ENCODE assay signal across 1 cellular context in the genomic region with DNA sequence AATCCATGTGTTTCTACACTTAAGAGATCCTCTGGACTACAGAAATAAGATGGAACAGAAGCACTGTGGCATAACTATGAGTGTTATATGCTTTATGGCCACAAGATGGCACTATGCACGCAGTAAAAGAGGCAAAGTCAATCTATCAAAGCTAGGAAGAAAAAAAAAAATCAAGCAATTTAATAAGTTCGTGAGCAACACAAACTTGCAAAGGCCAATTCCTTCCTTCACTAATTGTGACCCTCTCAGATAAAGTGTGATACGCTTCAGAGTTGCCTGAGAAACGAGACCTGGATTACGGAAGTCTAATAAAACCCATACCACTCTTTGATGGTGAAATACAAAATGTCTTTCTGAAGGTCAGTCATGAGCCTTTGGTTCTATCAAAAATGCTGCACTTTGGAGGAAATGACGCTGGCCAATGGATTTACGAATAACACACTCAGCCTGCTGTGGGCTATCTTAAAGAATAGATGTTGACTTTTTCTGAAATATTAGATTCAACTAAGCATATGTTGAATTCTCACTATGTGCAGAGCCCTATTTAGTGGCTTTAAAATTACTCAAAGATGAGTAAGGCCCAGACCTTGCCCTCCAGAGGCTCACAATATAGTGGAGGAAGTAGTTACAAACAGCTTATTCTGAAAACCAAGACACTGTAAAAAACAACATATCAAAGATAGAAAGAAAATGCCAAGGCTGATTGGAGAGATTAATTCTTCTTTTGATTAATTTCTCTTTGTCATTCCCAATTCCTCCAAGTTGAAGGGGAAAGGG.
TF ChIP-seq lines count a peak whose summit lies in the region.

No MANE protein-coding gene starts in this region.

TF ChIP-seq in HepG2, 621 proteins besides CTCF, POLR2A, EP300 and RAD21 (continues in another document):
- TF ChIP-seq, protein P1, sequence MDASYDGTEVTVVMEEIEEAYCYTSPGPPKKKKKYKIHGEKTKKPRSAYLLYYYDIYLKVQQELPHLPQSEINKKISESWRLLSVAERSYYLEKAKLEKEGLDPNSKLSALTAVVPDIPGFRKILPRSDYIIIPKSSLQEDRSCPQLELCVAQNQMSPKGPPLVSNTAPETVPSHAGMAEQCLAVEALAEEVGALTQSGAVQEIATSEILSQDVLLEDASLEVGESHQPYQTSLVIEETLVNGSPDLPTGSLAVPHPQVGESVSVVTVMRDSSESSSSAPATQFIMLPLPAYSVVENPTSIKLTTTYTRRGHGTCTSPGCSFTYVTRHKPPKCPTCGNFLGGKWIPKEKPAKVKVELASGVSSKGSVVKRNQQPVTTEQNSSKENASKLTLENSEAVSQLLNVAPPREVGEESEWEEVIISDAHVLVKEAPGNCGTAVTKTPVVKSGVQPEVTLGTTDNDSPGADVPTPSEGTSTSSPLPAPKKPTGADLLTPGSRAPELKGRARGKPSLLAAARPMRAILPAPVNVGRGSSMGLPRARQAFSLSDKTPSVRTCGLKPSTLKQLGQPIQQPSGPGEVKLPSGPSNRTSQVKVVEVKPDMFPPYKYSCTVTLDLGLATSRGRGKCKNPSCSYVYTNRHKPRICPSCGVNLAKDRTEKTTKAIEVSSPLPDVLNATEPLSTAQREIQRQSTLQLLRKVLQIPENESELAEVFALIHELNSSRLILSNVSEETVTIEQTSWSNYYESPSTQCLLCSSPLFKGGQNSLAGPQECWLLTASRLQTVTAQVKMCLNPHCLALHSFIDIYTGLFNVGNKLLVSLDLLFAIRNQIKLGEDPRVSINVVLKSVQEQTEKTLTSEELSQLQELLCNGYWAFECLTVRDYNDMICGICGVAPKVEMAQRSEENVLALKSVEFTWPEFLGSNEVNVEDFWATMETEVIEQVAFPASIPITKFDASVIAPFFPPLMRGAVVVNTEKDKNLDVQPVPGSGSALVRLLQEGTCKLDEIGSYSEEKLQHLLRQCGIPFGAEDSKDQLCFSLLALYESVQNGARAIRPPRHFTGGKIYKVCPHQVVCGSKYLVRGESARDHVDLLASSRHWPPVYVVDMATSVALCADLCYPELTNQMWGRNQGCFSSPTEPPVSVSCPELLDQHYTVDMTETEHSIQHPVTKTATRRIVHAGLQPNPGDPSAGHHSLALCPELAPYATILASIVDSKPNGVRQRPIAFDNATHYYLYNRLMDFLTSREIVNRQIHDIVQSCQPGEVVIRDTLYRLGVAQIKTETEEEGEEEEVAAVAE (CRISPR knock-in tag; IDR thresholded peaks at IDR 0.05; ENCODE audit: borderline replicate concordance): no peak
- TF ChIP-seq ZNF24 (IDR thresholded peaks at IDR 0.05): no peak
- TF ChIP-seq ZNF7 (CRISPR knock-in tag; IDR thresholded peaks at IDR 0.05): no peak
- TF ChIP-seq, protein P2, sequence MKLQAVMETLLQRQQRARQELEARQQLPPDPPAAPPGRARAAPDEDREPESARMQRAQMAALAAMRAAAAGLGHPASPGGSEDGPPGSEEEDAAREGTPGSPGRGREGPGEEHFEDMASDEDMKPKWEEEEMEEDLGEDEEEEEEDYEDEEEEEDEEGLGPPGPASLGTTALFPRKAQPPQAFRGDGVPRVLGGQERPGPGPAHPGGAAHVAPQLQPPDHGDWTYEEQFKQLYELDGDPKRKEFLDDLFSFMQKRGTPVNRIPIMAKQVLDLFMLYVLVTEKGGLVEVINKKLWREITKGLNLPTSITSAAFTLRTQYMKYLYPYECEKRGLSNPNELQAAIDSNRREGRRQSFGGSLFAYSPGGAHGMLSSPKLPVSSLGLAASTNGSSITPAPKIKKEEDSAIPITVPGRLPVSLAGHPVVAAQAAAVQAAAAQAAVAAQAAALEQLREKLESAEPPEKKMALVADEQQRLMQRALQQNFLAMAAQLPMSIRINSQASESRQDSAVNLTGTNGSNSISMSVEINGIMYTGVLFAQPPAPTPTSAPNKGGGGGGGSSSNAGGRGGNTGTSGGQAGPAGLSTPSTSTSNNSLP (IDR thresholded peaks at IDR 0.05; ENCODE audit: low read depth, low read length): peak; percentile 85
- 0 out of 2 replicates have a peak, but pooled peaks have one; percentile 2 for TF ChIP-seq CEBPG (CRISPR knock-in tag; IDR thresholded peaks at IDR 0.05)
- no peak for TF ChIP-seq ZFP82 (CRISPR knock-in tag; IDR thresholded peaks at IDR 0.05; ENCODE audit: borderline replicate concordance)
- no peak for TF ChIP-seq DR1 (CRISPR knock-in tag; IDR thresholded peaks at IDR 0.05)
- no peak for TF ChIP-seq NAIF1 (CRISPR knock-in tag; IDR thresholded peaks at IDR 0.05; ENCODE audit: borderline replicate concordance)
- TF ChIP-seq GABPA (IDR thresholded peaks at IDR 0.05; ENCODE audit: low read depth, low read length): no peak
- 0 out of 2 replicates have a peak, but pooled peaks have one; percentile 8 for TF ChIP-seq GABPA (CRISPR knock-in tag; IDR thresholded peaks at IDR 0.05; ENCODE audit: low read depth)
- TF ChIP-seq CBX5 (CRISPR knock-in tag; IDR thresholded peaks at IDR 0.05; ENCODE audit: borderline replicate concordance): no peak
- no peak for TF ChIP-seq ZNF781 (CRISPR knock-in tag; IDR thresholded peaks at IDR 0.05; ENCODE audit: borderline replicate concordance, not compliant biosample characterization)
- TF ChIP-seq, protein P3, sequence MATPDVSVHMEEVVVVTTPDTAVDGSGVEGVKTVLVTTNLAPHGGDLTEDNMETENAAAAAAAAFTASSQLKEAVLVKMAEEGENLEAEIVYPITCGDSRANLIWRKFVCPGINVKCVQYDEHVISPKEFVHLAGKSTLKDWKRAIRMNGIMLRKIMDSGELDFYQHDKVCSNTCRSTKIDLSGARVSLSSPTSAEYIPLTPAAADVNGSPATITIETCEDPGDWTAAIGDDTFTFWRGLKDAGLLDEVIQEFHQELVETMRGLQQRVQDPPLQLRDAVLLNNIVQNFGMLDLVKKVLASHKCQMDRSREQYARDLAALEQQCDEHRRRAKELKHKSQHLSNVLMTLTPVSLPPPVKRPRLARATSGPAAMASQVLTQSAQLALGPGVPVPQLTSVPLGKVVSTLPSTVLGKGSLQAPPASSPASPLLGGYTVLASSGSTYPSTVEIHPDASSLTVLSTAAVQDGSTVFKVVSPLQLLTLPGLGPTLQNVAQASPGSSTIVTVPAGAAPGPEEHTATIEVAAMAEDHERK (CRISPR knock-in tag; IDR thresholded peaks at IDR 0.05; ENCODE audit: low read depth): no peak
- TF ChIP-seq, protein P4, sequence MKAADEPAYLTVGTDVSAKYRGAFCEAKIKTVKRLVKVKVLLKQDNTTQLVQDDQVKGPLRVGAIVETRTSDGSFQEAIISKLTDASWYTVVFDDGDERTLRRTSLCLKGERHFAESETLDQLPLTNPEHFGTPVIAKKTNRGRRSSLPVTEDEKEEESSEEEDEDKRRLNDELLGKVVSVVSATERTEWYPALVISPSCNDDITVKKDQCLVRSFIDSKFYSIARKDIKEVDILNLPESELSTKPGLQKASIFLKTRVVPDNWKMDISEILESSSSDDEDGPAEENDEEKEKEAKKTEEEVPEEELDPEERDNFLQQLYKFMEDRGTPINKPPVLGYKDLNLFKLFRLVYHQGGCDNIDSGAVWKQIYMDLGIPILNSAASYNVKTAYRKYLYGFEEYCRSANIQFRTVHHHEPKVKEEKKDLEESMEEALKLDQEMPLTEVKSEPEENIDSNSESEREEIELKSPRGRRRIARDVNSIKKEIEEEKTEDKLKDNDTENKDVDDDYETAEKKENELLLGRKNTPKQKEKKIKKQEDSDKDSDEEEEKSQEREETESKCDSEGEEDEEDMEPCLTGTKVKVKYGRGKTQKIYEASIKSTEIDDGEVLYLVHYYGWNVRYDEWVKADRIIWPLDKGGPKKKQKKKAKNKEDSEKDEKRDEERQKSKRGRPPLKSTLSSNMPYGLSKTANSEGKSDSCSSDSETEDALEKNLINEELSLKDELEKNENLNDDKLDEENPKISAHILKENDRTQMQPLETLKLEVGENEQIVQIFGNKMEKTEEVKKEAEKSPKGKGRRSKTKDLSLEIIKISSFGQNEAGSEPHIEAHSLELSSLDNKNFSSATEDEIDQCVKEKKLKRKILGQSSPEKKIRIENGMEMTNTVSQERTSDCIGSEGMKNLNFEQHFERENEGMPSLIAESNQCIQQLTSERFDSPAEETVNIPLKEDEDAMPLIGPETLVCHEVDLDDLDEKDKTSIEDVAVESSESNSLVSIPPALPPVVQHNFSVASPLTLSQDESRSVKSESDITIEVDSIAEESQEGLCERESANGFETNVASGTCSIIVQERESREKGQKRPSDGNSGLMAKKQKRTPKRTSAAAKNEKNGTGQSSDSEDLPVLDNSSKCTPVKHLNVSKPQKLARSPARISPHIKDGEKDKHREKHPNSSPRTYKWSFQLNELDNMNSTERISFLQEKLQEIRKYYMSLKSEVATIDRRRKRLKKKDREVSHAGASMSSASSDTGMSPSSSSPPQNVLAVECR (CRISPR knock-in tag; IDR thresholded peaks at IDR 0.05; ENCODE audit: borderline replicate concordance): no peak
- TF ChIP-seq ATRX (CRISPR knock-in tag; IDR thresholded peaks at IDR 0.05; ENCODE audit: borderline replicate concordance): no peak
- TF ChIP-seq RORA (CRISPR knock-in tag; IDR thresholded peaks at IDR 0.05): no peak
- TF ChIP-seq STAG1 (CRISPR knock-in tag; IDR thresholded peaks at IDR 0.05): peak; percentile 93
- TF ChIP-seq, protein P5, sequence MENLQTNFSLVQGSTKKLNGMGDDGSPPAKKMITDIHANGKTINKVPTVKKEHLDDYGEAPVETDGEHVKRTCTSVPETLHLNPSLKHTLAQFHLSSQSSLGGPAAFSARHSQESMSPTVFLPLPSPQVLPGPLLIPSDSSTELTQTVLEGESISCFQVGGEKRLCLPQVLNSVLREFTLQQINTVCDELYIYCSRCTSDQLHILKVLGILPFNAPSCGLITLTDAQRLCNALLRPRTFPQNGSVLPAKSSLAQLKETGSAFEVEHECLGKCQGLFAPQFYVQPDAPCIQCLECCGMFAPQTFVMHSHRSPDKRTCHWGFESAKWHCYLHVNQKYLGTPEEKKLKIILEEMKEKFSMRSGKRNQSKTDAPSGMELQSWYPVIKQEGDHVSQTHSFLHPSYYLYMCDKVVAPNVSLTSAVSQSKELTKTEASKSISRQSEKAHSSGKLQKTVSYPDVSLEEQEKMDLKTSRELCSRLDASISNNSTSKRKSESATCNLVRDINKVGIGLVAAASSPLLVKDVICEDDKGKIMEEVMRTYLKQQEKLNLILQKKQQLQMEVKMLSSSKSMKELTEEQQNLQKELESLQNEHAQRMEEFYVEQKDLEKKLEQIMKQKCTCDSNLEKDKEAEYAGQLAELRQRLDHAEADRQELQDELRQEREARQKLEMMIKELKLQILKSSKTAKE (CRISPR knock-in tag; IDR thresholded peaks at IDR 0.05; ENCODE audit: borderline replicate concordance): no peak
- no peak for TF ChIP-seq MBD4 (IDR thresholded peaks at IDR 0.05; ENCODE audit: borderline replicate concordance, low read length)
- no peak for TF ChIP-seq ZKSCAN8 (CRISPR knock-in tag; IDR thresholded peaks at IDR 0.05; ENCODE audit: borderline replicate concordance)
- TF ChIP-seq ZFY (CRISPR knock-in tag; IDR thresholded peaks at IDR 0.05): no peak
- TF ChIP-seq TP53 (CRISPR knock-in tag; conservative IDR thresholded peaks at IDR 0.05): no peak
- TF ChIP-seq, protein P6, sequence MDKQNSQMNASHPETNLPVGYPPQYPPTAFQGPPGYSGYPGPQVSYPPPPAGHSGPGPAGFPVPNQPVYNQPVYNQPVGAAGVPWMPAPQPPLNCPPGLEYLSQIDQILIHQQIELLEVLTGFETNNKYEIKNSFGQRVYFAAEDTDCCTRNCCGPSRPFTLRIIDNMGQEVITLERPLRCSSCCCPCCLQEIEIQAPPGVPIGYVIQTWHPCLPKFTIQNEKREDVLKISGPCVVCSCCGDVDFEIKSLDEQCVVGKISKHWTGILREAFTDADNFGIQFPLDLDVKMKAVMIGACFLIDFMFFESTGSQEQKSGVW (CRISPR knock-in tag; IDR thresholded peaks at IDR 0.05; ENCODE audit: borderline replicate concordance): no peak
- TF ChIP-seq FOXP1 (IDR thresholded peaks at IDR 0.05): no peak
- TF ChIP-seq FOXP1 (CRISPR knock-in tag; IDR thresholded peaks at IDR 0.05): no peak
- no peak for TF ChIP-seq ATF1 (CRISPR knock-in tag; IDR thresholded peaks at IDR 0.05)
- TF ChIP-seq RARG (CRISPR knock-in tag; IDR thresholded peaks at IDR 0.05; ENCODE audit: low read depth): no peak
- TF ChIP-seq, protein P7, sequence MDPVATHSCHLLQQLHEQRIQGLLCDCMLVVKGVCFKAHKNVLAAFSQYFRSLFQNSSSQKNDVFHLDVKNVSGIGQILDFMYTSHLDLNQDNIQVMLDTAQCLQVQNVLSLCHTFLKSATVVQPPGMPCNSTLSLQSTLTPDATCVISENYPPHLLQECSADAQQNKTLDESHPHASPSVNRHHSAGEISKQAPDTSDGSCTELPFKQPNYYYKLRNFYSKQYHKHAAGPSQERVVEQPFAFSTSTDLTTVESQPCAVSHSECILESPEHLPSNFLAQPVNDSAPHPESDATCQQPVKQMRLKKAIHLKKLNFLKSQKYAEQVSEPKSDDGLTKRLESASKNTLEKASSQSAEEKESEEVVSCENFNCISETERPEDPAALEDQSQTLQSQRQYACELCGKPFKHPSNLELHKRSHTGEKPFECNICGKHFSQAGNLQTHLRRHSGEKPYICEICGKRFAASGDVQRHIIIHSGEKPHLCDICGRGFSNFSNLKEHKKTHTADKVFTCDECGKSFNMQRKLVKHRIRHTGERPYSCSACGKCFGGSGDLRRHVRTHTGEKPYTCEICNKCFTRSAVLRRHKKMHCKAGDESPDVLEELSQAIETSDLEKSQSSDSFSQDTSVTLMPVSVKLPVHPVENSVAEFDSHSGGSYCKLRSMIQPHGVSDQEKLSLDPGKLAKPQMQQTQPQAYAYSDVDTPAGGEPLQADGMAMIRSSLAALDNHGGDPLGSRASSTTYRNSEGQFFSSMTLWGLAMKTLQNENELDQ (CRISPR knock-in tag; IDR thresholded peaks at IDR 0.05; ENCODE audit: borderline replicate concordance): no peak
- TF ChIP-seq, protein P8, sequence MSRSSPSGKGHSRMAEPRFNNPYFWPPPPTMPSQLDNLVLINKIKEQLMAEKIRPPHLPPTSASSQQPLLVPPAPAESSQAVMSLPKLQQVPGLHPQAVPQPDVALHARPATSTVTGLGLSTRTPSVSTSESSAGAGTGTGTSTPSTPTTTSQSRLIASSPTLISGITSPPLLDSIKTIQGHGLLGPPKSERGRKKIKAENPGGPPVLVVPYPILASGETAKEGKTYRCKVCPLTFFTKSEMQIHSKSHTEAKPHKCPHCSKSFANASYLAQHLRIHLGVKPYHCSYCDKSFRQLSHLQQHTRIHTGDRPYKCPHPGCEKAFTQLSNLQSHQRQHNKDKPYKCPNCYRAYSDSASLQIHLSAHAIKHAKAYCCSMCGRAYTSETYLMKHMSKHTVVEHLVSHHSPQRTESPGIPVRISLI (CRISPR knock-in tag; IDR thresholded peaks at IDR 0.05; ENCODE audit: borderline replicate concordance): peak; percentile 90; the same call in 1 of the 2 replicates
- TF ChIP-seq MTA3 (CRISPR knock-in tag; IDR thresholded peaks at IDR 0.05): no peak
- no peak for TF ChIP-seq KAT2B (IDR thresholded peaks at IDR 0.05; ENCODE audit: borderline replicate concordance, low read depth, low read length)
- TF ChIP-seq, protein P9, sequence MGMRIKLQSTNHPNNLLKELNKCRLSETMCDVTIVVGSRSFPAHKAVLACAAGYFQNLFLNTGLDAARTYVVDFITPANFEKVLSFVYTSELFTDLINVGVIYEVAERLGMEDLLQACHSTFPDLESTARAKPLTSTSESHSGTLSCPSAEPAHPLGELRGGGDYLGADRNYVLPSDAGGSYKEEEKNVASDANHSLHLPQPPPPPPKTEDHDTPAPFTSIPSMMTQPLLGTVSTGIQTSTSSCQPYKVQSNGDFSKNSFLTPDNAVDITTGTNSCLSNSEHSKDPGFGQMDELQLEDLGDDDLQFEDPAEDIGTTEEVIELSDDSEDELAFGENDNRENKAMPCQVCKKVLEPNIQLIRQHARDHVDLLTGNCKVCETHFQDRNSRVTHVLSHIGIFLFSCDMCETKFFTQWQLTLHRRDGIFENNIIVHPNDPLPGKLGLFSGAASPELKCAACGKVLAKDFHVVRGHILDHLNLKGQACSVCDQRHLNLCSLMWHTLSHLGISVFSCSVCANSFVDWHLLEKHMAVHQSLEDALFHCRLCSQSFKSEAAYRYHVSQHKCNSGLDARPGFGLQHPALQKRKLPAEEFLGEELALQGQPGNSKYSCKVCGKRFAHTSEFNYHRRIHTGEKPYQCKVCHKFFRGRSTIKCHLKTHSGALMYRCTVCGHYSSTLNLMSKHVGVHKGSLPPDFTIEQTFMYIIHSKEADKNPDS (CRISPR knock-in tag; IDR thresholded peaks at IDR 0.05): no peak
- TF ChIP-seq ZNF382 (CRISPR knock-in tag; IDR thresholded peaks at IDR 0.05; ENCODE audit: borderline replicate concordance): no peak
- TF ChIP-seq SP140L (CRISPR knock-in tag; IDR thresholded peaks at IDR 0.05; ENCODE audit: borderline replicate concordance): no peak
